ENCODE assay signal across 1 cellular context in the genomic region with DNA sequence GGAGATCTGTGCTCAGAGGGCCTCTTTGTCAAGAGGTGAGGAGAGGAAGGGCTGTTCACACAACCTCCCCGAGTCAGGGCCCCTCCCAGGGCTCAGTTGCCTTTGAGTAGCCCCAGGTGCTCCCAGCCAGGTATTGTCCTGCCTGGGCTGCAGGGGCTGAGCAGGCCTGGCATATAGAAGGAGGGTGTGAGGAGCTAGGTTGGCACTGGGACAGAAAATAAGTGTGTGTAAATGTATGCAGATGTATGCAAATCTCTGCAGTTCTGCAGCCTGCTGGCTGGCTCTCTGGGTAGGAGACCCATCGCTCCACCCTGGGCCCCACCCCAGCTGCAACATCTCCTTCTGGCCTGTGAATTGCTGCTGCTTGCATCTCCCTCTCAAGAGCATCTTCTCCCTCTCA.
TF ChIP-seq lines count a peak whose summit lies in the region.

No MANE protein-coding gene starts in this region.

TF ChIP-seq in WTC11, 78 proteins besides CTCF, POLR2A, EP300 and RAD21 (continued from another document):
- TF ChIP-seq, protein P1, sequence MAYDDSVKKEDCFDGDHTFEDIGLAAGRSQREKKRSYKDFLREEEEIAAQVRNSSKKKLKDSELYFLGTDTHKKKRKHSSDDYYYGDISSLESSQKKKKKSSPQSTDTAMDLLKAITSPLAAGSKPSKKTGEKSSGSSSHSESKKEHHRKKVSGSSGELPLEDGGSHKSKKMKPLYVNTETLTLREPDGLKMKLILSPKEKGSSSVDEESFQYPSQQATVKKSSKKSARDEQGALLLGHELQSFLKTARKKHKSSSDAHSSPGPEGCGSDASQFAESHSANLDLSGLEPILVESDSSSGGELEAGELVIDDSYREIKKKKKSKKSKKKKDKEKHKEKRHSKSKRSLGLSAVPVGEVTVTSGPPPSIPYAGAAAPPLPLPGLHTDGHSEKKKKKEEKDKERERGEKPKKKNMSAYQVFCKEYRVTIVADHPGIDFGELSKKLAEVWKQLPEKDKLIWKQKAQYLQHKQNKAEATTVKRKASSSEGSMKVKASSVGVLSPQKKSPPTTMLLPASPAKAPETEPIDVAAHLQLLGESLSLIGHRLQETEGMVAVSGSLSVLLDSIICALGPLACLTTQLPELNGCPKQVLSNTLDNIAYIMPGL (CRISPR knock-in tag; IDR thresholded peaks at IDR 0.05), result no peak
- TF ChIP-seq AFF4 (CRISPR knock-in tag; IDR thresholded peaks at IDR 0.05; ENCODE audit: borderline replicate concordance) (no peak), ZNF232 (CRISPR knock-in tag; IDR thresholded peaks at IDR 0.05) (no peak), ETV6 (CRISPR knock-in tag; IDR thresholded peaks at IDR 0.05) (no peak), GABPB1 (CRISPR knock-in tag; IDR thresholded peaks at IDR 0.05) (no peak), IRF2 (CRISPR knock-in tag; IDR thresholded peaks at IDR 0.05; ENCODE audit: borderline replicate concordance, low read depth) (no peak), ZBTB21 (CRISPR knock-in tag; IDR thresholded peaks at IDR 0.05; ENCODE audit: borderline replicate concordance) (no peak)
